Comparison of ENCODE assay signal across 22 cellular contexts in genomic region chr4:127165971-127166370, GRCh38.
"Had no signal": no experiment of that assay in that cellular context is flagged by ENCODE, and none has a peak within 500 bp of the region (broad histone marks: within the 10 kb centered on the region; RNA-seq: fewer than 3 reads in every experiment).

No MANE protein-coding gene starts in this region.

- H2AFZ ChIP-seq: hepatocyte had no signal

- H3K4me3 ChIP-seq: body of pancreas, hepatocyte, left lung, mucosa of descending colon, right atrium auricular region, tibial artery had no signal

- H3K27ac ChIP-seq: body of pancreas, hepatocyte, left lung, right atrium auricular region, tibial artery had no signal

- H3K27me3 Mint-ChIP-seq: activated B cell treated with CpG ODN at 0.5 μM for 24 hours; activated CD8-positive, alpha-beta T cell treated with anti-CD3 and anti-CD28 coated beads for 36 hours; central memory CD8-positive, alpha-beta T cell; naive thymus-derived CD4-positive, alpha-beta T cell had no signal

- H3K4me1 ChIP-seq: body of pancreas, left lung, right atrium auricular region, tibial artery had no signal

- ATAC-seq: activated CD8-positive, alpha-beta T cell treated with anti-CD3 and anti-CD28 coated beads for 36 hours; activated naive CD4-positive, alpha-beta T cell treated with anti-CD3 and anti-CD28 coated beads, Interleukin-2, amount 50 U/mL, for 72 hours; body of pancreas; left lung; mucosa of descending colon; naive thymus-derived CD4-positive, alpha-beta T cell had no signal

- H3K36me3 Mint-ChIP-seq: activated naive CD4-positive, alpha-beta T cell treated with anti-CD3 and anti-CD28 coated beads, Interleukin-2, amount 50 U/mL, for 72 hours; naive thymus-derived CD4-positive, alpha-beta T cell had no signal

- H3K4me3 Mint-ChIP-seq: activated B cell treated with CpG ODN at 0.5 μM for 24 hours; activated CD8-positive, alpha-beta T cell treated with anti-CD3 and anti-CD28 coated beads for 36 hours; central memory CD8-positive, alpha-beta T cell; naive thymus-derived CD4-positive, alpha-beta T cell had no signal

- H3K27ac Mint-ChIP-seq: activated B cell treated with CpG ODN at 0.5 μM for 24 hours; activated CD8-positive, alpha-beta T cell treated with anti-CD3 and anti-CD28 coated beads for 36 hours; activated naive CD4-positive, alpha-beta T cell treated with anti-CD3 and anti-CD28 coated beads, Interleukin-2, amount 50 U/mL, for 72 hours; naive thymus-derived CD4-positive, alpha-beta T cell had no signal

- H3K9me3 ChIP-seq: body of pancreas, left lung, tibial artery had no signal

- H3K4me2 ChIP-seq: hepatocyte had no signal

- H3K27me3 ChIP-seq: body of pancreas, hepatocyte, left lung, right atrium auricular region, tibial artery had no signal

- H3K36me3 ChIP-seq: left lung, right atrium auricular region, tibial artery had no signal

- DNase-seq: activated B cell treated with CpG ODN at 0.5 μM for 24 hours; activated CD4-positive, alpha-beta T cell treated with anti-CD3 and anti-CD28 coated beads for 48 hours; activated CD8-positive, alpha-beta memory T cell treated with anti-CD3 and anti-CD28 coated beads, Interleukin-2, amount 50 U/mL, for 4 hours; activated CD8-positive, alpha-beta T cell treated with anti-CD3 and anti-CD28 coated beads for 36 hours; activated effector memory CD4-positive, alpha-beta T cell treated with anti-CD3 and anti-CD28 coated beads, Interleukin-2, amount 50 U/mL, for 16 hours; activated T-cell treated with anti-CD3 and anti-CD28 coated beads, Interleukin-2, amount 50 U/mL, for 48 hours; amniotic stem cell; body of pancreas; cortex of kidney; effector CD4-positive, alpha-beta T cell; left lung; mucosa of descending colon; naive thymus-derived CD4-positive, alpha-beta T cell; small intestine; stimulated activated CD4-positive, alpha-beta T cell treated with anti-CD3 and anti-CD28 coated beads, Interleukin-4, amount 100 ng/mL, for 24 hours; stimulated activated naive CD4-positive, alpha-beta T cell; T-helper 2 cell; tibial artery had no signal

- H3K4me1 Mint-ChIP-seq: activated B cell treated with CpG ODN at 0.5 μM for 24 hours; central memory CD8-positive, alpha-beta T cell; naive thymus-derived CD4-positive, alpha-beta T cell had no signal

- H3K9me3 Mint-ChIP-seq: activated CD8-positive, alpha-beta T cell treated with anti-CD3 and anti-CD28 coated beads for 36 hours had no signal
